Comparison of ENCODE assay signal across 8 cellular contexts in the genomic region with DNA sequence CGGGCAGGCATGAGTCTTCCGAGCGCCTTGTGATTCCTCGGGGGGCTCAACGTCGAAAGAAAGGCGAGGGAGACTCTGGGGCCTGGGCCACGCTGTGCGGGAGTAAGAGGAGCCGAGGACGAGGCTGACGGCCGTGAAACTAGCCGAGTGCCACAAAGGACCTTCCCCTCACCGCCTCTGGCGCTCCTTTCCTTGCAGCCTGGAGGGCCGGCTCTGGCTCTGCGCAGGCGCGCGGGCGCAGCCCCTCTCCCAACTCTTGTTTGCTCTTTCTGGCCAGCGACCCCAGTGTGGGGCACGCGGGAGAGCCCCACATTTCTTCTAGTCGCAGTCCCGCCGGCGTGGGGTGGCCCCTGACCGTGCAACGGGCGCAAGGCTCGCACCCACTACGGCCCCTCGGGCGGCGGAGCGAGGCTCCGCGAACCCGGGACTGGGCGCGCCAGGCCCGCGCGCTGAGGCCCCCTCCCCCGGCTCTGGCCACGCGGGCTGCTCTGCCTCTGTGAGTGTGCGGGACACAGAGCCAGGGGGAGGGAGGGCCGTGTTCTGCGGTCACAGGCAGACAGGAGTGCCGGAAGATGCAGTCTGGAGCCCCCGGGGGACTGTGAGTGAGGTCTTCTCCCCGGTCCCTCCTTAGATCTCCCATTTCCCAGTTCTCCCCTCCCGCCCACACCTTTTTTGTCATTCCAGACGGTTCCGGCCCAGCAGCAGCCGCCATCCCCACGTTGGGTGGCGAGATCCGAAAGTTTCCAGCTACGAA. TPM values are rescaled to one million over a fixed set of nuclear protein-coding genes. Genes with fewer than 3 reads are reported as not detected.
A peak's percentile ranks its signal among the peaks of the same experiment; 100 is the strongest.
DNase-seq lines count a peak whose midpoint lies in the region; ATAC-seq, FAIRE-seq and TF ChIP-seq lines count a peak whose summit lies in the region.

No MANE protein-coding gene starts in this region.

- no peaks in the 10 kb centered on the region for H3K27me3 ChIP-seq in CD8-positive, alpha-beta T cell (ENCODE audit: insufficient read depth, low read length)
- H3K27me3 ChIP-seq in HUES6 (ENCODE audit: control insufficient read depth, insufficient read depth, low read length) (no peaks in the 10 kb centered on the region), neural cell (ENCODE audit: insufficient read depth, low read depth, low read length) (no peaks in the 10 kb centered on the region), suprapubic skin (no peaks in the 10 kb centered on the region)

- peak overlapping the region; percentile 98 for H3K27ac Mint-ChIP-seq in CD8-positive, alpha-beta T cell

- H3K36me3 Mint-ChIP-seq in CD8-positive, alpha-beta T cell: peaks cover 30% of the 10 kb centered on the region

- H4K20me1 ChIP-seq in neural cell (ENCODE audit: insufficient read depth): no peaks in the 10 kb centered on the region

- peaks cover 29% of the 10 kb centered on the region for H3K4me1 Mint-ChIP-seq in CD8-positive, alpha-beta T cell (ENCODE audit: low read depth)

- peak; percentile 17 to 76 (median 50) for DNase-seq in CD8-positive, alpha-beta T cell
- DNase-seq in RCC 7860 (ENCODE audit: low spot score) (peak; percentile 36), fibroblast of the conjunctiva (ENCODE audit: low read depth) (peak; percentile 22), suprapubic skin (ENCODE audit: low spot score in 2 of 2) (peak in 1 of 2 donors; percentile 85)
- DNase-seq in activated effector memory CD4-positive, alpha-beta T cell treated with Interleukin-2 at 50 U/mL for 16 hours: peak; percentile 48

- peak overlapping the region; percentile 51 for H2AFZ ChIP-seq in neural cell (ENCODE audit: low read depth, low read length)

- peak overlapping the region; percentile 78 for H3K27ac ChIP-seq in CD8-positive, alpha-beta T cell (ENCODE audit: low read depth, low read length)
- H3K27ac ChIP-seq in HUES6 (ENCODE audit: low read depth, low read length): peak overlapping the region; percentile 97
- peak overlapping the region; percentile 99 for H3K27ac ChIP-seq in neural cell (ENCODE audit: low read length)
- H3K27ac ChIP-seq in suprapubic skin: peak overlapping the region; percentile 98

- peak; percentile 5 for ATAC-seq in CD8-positive, alpha-beta T cell
- ATAC-seq in GM18520 (IDR thresholded peaks at IDR 0.05; ENCODE audit: unreplicated experiment): no peak

- TF ChIP-seq EP300 in neural cell (conservative IDR thresholded peaks at IDR 0.05; ENCODE audit: poor library complexity, severe bottlenecking) (no peak), suprapubic skin (IDR thresholded peaks at IDR 0.05) (no peak)

- H3K79me2 ChIP-seq in neural cell (replicated peaks; ENCODE audit: insufficient read depth, low read length): peaks cover 38% of the 10 kb centered on the region

- peak overlapping the region; percentile 90 for H3K4me3 Mint-ChIP-seq in CD8-positive, alpha-beta T cell

- H3K9ac ChIP-seq in HUES6 (ENCODE audit: low read length): peak overlapping the region; percentile 98
- peak overlapping the region; percentile 100 for H3K9ac ChIP-seq in neural cell (ENCODE audit: low read length)

- TF ChIP-seq POLR2A in suprapubic skin (IDR thresholded peaks at IDR 0.05): no peak

- no peaks in the 10 kb centered on the region for H3K36me3 ChIP-seq in CD8-positive, alpha-beta T cell (ENCODE audit: insufficient read depth, low read length)
- H3K36me3 ChIP-seq in HUES6 (ENCODE audit: control insufficient read depth, insufficient read depth, low read length): peaks cover 7% of the 10 kb centered on the region
- H3K36me3 ChIP-seq in neural cell (ENCODE audit: insufficient read depth, low read length): no peaks in the 10 kb centered on the region
- H3K36me3 ChIP-seq in suprapubic skin: no peaks in the 10 kb centered on the region

- CTCF ChIA-PET in CD8-positive, alpha-beta T cell (lab: Charles Lee): interaction anchor here (1.0 kb wide), 1 partner anchor 44 kb away, joined by 3 read pairs; no protein-coding TSS in a partner anchor

- H3K9me3 ChIP-seq in CD8-positive, alpha-beta T cell (ENCODE audit: low read length): no peaks in the 10 kb centered on the region
- H3K9me3 ChIP-seq in HUES6 (ENCODE audit: control insufficient read depth, insufficient read depth, low read depth, low read length) (no peaks in the 10 kb centered on the region), neural cell (ENCODE audit: low read length) (no peaks in the 10 kb centered on the region), suprapubic skin (no peaks in the 10 kb centered on the region)

- H3F3A ChIP-seq in neural cell (ENCODE audit: insufficient read depth, low read length, poor library complexity, severe bottlenecking): no peaks in the 10 kb centered on the region

- peak overlapping the region; percentile 79 for H3K4me3 ChIP-seq in CD8-positive, alpha-beta T cell (ENCODE audit: low read depth, low read length)
- peak overlapping the region; percentile 72 for H3K4me3 ChIP-seq in HUES6 (ENCODE audit: low read depth, low read length)
- peak overlapping the region; percentile 100 for H3K4me3 ChIP-seq in neural cell (ENCODE audit: low read length)
- H3K4me3 ChIP-seq in suprapubic skin: peak overlapping the region; percentile 90

- no peaks in the 10 kb centered on the region for H3K9me3 Mint-ChIP-seq in CD8-positive, alpha-beta T cell

- WGBS in suprapubic skin: under 1% methylated on average over 16 of the region's 63 CpGs

- TF ChIP-seq CTCF in CD8-positive, alpha-beta T cell (IDR thresholded peaks at IDR 0.05): no peak
- TF ChIP-seq CTCF in neural cell (IDR thresholded peaks at IDR 0.05; ENCODE audit: poor library complexity, severe bottlenecking): no peak
- TF ChIP-seq CTCF in suprapubic skin (IDR thresholded peaks at IDR 0.05): no peak

- POLR2A ChIA-PET in CD8-positive, alpha-beta T cell (lab: Charles Lee): interaction anchor here (0.9 to 7.5 kb wide), 13 partner anchors 10 to 174 kb away, joined by 3 to 85 read pairs (median 4); a partner anchor contains a TSS

- intact Hi-C loops in CD8-positive, alpha-beta T cell (cut with DNase I, micrococcal nuclease): loop anchor here (1.0 to 10.0 kb wide), 11 partner anchors 21 to 1167 kb away; a partner anchor contains a TSS

- no peaks in the 10 kb centered on the region for H3K27me3 Mint-ChIP-seq in CD8-positive, alpha-beta T cell (ENCODE audit: low read depth)

- FAIRE-seq in RCC 7860 (lab: Jason Lieb, UNC): no peak

- peak overlapping the region; percentile 80 for H3K4me2 ChIP-seq in neural cell (ENCODE audit: low read length)

- TF ChIP-seq RAD21 in neural cell (conservative IDR thresholded peaks at IDR 0.05): no peak

- no peaks in the 10 kb centered on the region for H3K9me2 ChIP-seq in neural cell (ENCODE audit: insufficient read depth, low read length)

- peaks cover 11% of the 10 kb centered on the region for H3K4me1 ChIP-seq in CD8-positive, alpha-beta T cell (ENCODE audit: insufficient read depth, low read length)
- H3K4me1 ChIP-seq in HUES6 (ENCODE audit: control insufficient read depth, insufficient read depth, low read length) (peaks cover 5% of the 10 kb centered on the region; the same call in 1 of the 2 replicates), suprapubic skin (peaks cover 25% of the 10 kb centered on the region)

TF ChIP-seq in neural cell, 6 proteins besides CTCF, POLR2A, EP300 and RAD21:
- TF ChIP-seq MXI1 (conservative IDR thresholded peaks at IDR 0.05; ENCODE audit: poor library complexity, severe bottlenecking): peak; percentile 65
- peak; percentile 85 for TF ChIP-seq POLR2AphosphoS5 (IDR thresholded peaks at IDR 0.05)
- TF ChIP-seq TAF1 (IDR thresholded peaks at IDR 0.05; ENCODE audit: low read depth): no peak
- no peak for TF ChIP-seq SMC3 (conservative IDR thresholded peaks at IDR 0.05; ENCODE audit: poor library complexity)
- no peak for TF ChIP-seq EZH2 (IDR thresholded peaks at IDR 0.05; ENCODE audit: borderline replicate concordance, insufficient read depth, low read length, poor library complexity, severe bottlenecking)

RNA-seq across cellular contexts. Expression of a gene that starts 1.0 kb away (rescaled TPM):
- total RNA-seq in CD8-positive, alpha-beta T cell: 10 to 100 TPM; 27.0 to 33.5 TPM
- polyA plus RNA-seq in neural cell: 8.2 and 9.1 TPM in 2 replicates
- 17.4 and 21.2 TPM in 2 replicates for polyA minus RNA-seq in neural cell
- 10 to 100 TPM; 39.7 to 62.1 (median 58.4) TPM for total RNA-seq in suprapubic skin

RNA-seq across cellular contexts. Expression of a gene that starts 20.9 kb away (rescaled TPM):
- 10 to 100 TPM; 52.9 to 57.4 TPM for total RNA-seq in CD8-positive, alpha-beta T cell
- 148 and 153 TPM in 2 replicates for polyA plus RNA-seq in neural cell
- polyA minus RNA-seq in neural cell: 66.7 and 76.3 TPM in 2 replicates
- total RNA-seq in suprapubic skin: 10 to 100 TPM; 26.7 to 47.1 (median 36.9) TPM

RNA-seq across cellular contexts. Expression of a gene that starts 21.3 kb away (rescaled TPM):
- total RNA-seq in CD8-positive, alpha-beta T cell: 10 to 100 TPM; 83.7 to 95.2 TPM
- polyA plus RNA-seq in neural cell: 72.3 and 88.2 TPM in 2 replicates
- 110 TPM in 2 replicates for polyA minus RNA-seq in neural cell
- 10 to 100 TPM; 67.4 to 81.9 (median 75.9) TPM for total RNA-seq in suprapubic skin
